36 cellular contexts compared by ENCODE assay signal in genomic region chr5:174064171-174064570, GRCh38. TPM values are rescaled to one million over a fixed set of nuclear protein-coding genes. Genes with fewer than 3 reads are reported as not detected.
"Had no signal": no experiment of that assay in that cellular context is flagged by ENCODE, and none has a peak within 500 bp of the region (broad histone marks: within the 10 kb centered on the region; RNA-seq: fewer than 3 reads in every experiment).

No MANE protein-coding gene starts in this region.

- H3K36me3 ChIP-seq: breast epithelium, SJCRH30, WERI-Rb-1 had no signal

- H3K27me3 ChIP-seq: body of pancreas, SJCRH30 had no signal

- DNase-seq: activated CD4-positive, alpha-beta memory T cell treated with anti-CD3 and anti-CD28 coated beads, Interleukin-2, amount 10 ng/mL, durations not matched to agents 7 days and 5 days; activated CD4-positive, alpha-beta T cell treated with anti-CD3 and anti-CD28 coated beads for 1 hour; activated CD4-positive, alpha-beta T cell treated with anti-CD3 and anti-CD28 coated beads for 48 hours; activated CD4-positive, CD25-positive, alpha-beta regulatory T cell; activated CD8-positive, alpha-beta memory T cell treated with anti-CD3 and anti-CD28 coated beads for 24 hours; activated CD8-positive, alpha-beta memory T cell treated with anti-CD3 and anti-CD28 coated beads, Interleukin-2, amount 10 ng/mL, durations not matched to agents 7 days and 5 days; activated CD8-positive, alpha-beta memory T cell treated with anti-CD3 and anti-CD28 coated beads, Interleukin-2, amount 50 U/mL, for 48 hours; activated gamma-delta T cell; activated naive CD4-positive, alpha-beta T cell treated with Interleukin-2 at 50 U/mL for 16 hours; activated naive CD8-positive, alpha-beta T cell treated with anti-CD3 and anti-CD28 coated beads, Interleukin-2, amount 10 ng/mL, durations not matched to agents 7 days and 5 days; amygdala; body of pancreas; cerebellar nuclear complex; Kasumi-1; KG1; NCI-H1048; NCI-H1105 treated with DMSO at 0.1 percent for 48 hours; NCI-H1436; NCI-H1694; NCI-H1930; NCI-H2081 treated with DMSO at 0.1 percent for 48 hours; NCI-H226; NCI-H446 treated with DMSO at 0.1 percent for 48 hours; NCI-H524; NK-92 treated with Interleukin-12 subunit alpha and Interleukin-12 subunit beta, amount 100 ng/mL, for 24 hours; OCI-M1; SHP77; SJCRH30; T1000; WERI-Rb-1 had no signal

- H3K27ac ChIP-seq: body of pancreas, breast epithelium, SJCRH30, SK-N-MC, WERI-Rb-1 had no signal

- H3K4me3 Mint-ChIP-seq: activated CD4-positive, alpha-beta memory T cell treated with anti-CD3 and anti-CD28 coated beads, Interleukin-2, amount 10 ng/mL, durations not matched to agents 7 days and 5 days; activated CD8-positive, alpha-beta memory T cell treated with anti-CD3 and anti-CD28 coated beads, Interleukin-2, amount 10 ng/mL, durations not matched to agents 7 days and 5 days; activated naive CD4-positive, alpha-beta T cell treated with anti-CD3 and anti-CD28 coated beads, Interleukin-2, amount 50 U/mL, for 24 hours; activated naive CD8-positive, alpha-beta T cell treated with anti-CD3 and anti-CD28 coated beads, Interleukin-2, amount 10 ng/mL, durations not matched to agents 7 days and 5 days had no signal

- H3K36me3 Mint-ChIP-seq: activated CD8-positive, alpha-beta memory T cell treated with anti-CD3 and anti-CD28 coated beads, Interleukin-2, amount 10 ng/mL, durations not matched to agents 7 days and 5 days; activated naive CD4-positive, alpha-beta T cell treated with anti-CD3 and anti-CD28 coated beads, Interleukin-2, amount 50 U/mL, for 24 hours; activated naive CD8-positive, alpha-beta T cell treated with anti-CD3 and anti-CD28 coated beads, Interleukin-2, amount 10 ng/mL, durations not matched to agents 7 days and 5 days had no signal

- H3K4me1 Mint-ChIP-seq: activated CD4-positive, alpha-beta memory T cell treated with anti-CD3 and anti-CD28 coated beads, Interleukin-2, amount 10 ng/mL, durations not matched to agents 7 days and 5 days; activated CD8-positive, alpha-beta memory T cell treated with anti-CD3 and anti-CD28 coated beads, Interleukin-2, amount 10 ng/mL, durations not matched to agents 7 days and 5 days; activated naive CD4-positive, alpha-beta T cell treated with anti-CD3 and anti-CD28 coated beads, Interleukin-2, amount 50 U/mL, for 24 hours; activated naive CD8-positive, alpha-beta T cell treated with anti-CD3 and anti-CD28 coated beads, Interleukin-2, amount 10 ng/mL, durations not matched to agents 7 days and 5 days had no signal

- H3K4me3 ChIP-seq: body of pancreas, breast epithelium, SJCRH30, SK-N-MC had no signal

- H3K27ac Mint-ChIP-seq: activated CD4-positive, alpha-beta memory T cell treated with anti-CD3 and anti-CD28 coated beads, Interleukin-2, amount 10 ng/mL, durations not matched to agents 7 days and 5 days; activated CD8-positive, alpha-beta memory T cell treated with anti-CD3 and anti-CD28 coated beads, Interleukin-2, amount 10 ng/mL, durations not matched to agents 7 days and 5 days; activated naive CD4-positive, alpha-beta T cell treated with anti-CD3 and anti-CD28 coated beads, Interleukin-2, amount 50 U/mL, for 24 hours; activated naive CD8-positive, alpha-beta T cell treated with anti-CD3 and anti-CD28 coated beads, Interleukin-2, amount 10 ng/mL, durations not matched to agents 7 days and 5 days; activated T-helper 2 cell treated with anti-CD3 and anti-CD28 coated beads, Interferon-gamma antibody, Interleukin-2, Interleukin-4, amounts not matched to agents 10 μg/mL and 5 μg/mL and 100 μg/mL, durations not matched to agents 14 hours and 24 hours and 36 hours had no signal

- H3K4me1 ChIP-seq: breast epithelium, SJCRH30 had no signal

- ATAC-seq: activated CD8-positive, alpha-beta memory T cell treated with anti-CD3 and anti-CD28 coated beads, Interleukin-2, amount 10 ng/mL, durations not matched to agents 7 days and 5 days; body of pancreas had no signal

- H3K9me3 ChIP-seq: body of pancreas, breast epithelium, SJCRH30 had no signal

- H3K9me3 Mint-ChIP-seq: activated CD4-positive, alpha-beta memory T cell treated with anti-CD3 and anti-CD28 coated beads, Interleukin-2, amount 10 ng/mL, durations not matched to agents 7 days and 5 days; activated naive CD4-positive, alpha-beta T cell treated with anti-CD3 and anti-CD28 coated beads, Interleukin-2, amount 50 U/mL, for 24 hours; activated naive CD8-positive, alpha-beta T cell treated with anti-CD3 and anti-CD28 coated beads, Interleukin-2, amount 10 ng/mL, durations not matched to agents 7 days and 5 days; activated T-helper 2 cell treated with anti-CD3 and anti-CD28 coated beads, Interferon-gamma antibody, Interleukin-2, Interleukin-4, amounts not matched to agents 10 μg/mL and 5 μg/mL and 100 μg/mL, durations not matched to agents 14 hours and 24 hours and 36 hours had no signal

RNA-seq across cellular contexts. Expression of gene NSG2, which starts 18.7 kb away (rescaled TPM):
- total RNA-seq: activated CD4-positive, alpha-beta memory T cell treated with anti-CD3 and anti-CD28 coated beads, Interleukin-2, amount 10 ng/mL, durations not matched to agents 7 days and 5 days; activated CD8-positive, alpha-beta memory T cell treated with anti-CD3 and anti-CD28 coated beads, Interleukin-2, amount 10 ng/mL, durations not matched to agents 7 days and 5 days; activated naive CD8-positive, alpha-beta T cell treated with anti-CD3 and anti-CD28 coated beads, Interleukin-2, amount 10 ng/mL, durations not matched to agents 7 days and 5 days; activated T-helper 2 cell treated with anti-CD3 and anti-CD28 coated beads, Interferon-gamma antibody, Interleukin-2, Interleukin-4, amounts not matched to agents 10 μg/mL and 5 μg/mL and 100 μg/mL, durations not matched to agents 14 hours and 24 hours and 36 hours; breast epithelium; SJCRH30; T-helper 1 cell treated with Interleukin-12 subunit alpha and Interleukin-12 subunit beta and Interleukin-4 antibody, amounts not matched to agents 30 ng/mL and 1 ng/mL, for 36 hours; T-helper 2 cell treated with Interferon-gamma antibody and Interleukin-4, amounts not matched to agents 100 ng/mL and 5 ng/mL, for 36 hours had no signal
